8 cellular contexts compared by ENCODE assay signal in genomic region chr4:112049119-112049518, GRCh38.
ATAC-seq lines count a peak whose summit lies in the region.

No MANE protein-coding gene starts in this region.

- ATAC-seq in GM18502 (IDR thresholded peaks at IDR 0.05; ENCODE audit: poor library complexity, unreplicated experiment) (peak; percentile 97), GM18873 (IDR thresholded peaks at IDR 0.05; ENCODE audit: low FRiP score, unreplicated experiment) (peak; percentile 72), GM19452 (IDR thresholded peaks at IDR 0.05; ENCODE audit: unreplicated experiment) (peak; percentile 76), GM21528 (IDR thresholded peaks at IDR 0.05; ENCODE audit: low FRiP score, unreplicated experiment) (peak; percentile 84), HG02623 (IDR thresholded peaks at IDR 0.05; ENCODE audit: unreplicated experiment) (peak; percentile 88), HG03025 (IDR thresholded peaks at IDR 0.05; ENCODE audit: low FRiP score, unreplicated experiment) (peak; percentile 85), HG03342 (IDR thresholded peaks at IDR 0.05; ENCODE audit: unreplicated experiment) (peak; percentile 97), HG03571 (IDR thresholded peaks at IDR 0.05; ENCODE audit: unreplicated experiment) (peak; percentile 75)

Comparison
In these comparisons a context has a peak if more than half of its experiments do, and no peak if none do; other contexts are left out.
1. Peak in every context shown above with its lines: ATAC-seq.